Comparison of ENCODE assay signal across 20 cellular contexts in the genomic region with DNA sequence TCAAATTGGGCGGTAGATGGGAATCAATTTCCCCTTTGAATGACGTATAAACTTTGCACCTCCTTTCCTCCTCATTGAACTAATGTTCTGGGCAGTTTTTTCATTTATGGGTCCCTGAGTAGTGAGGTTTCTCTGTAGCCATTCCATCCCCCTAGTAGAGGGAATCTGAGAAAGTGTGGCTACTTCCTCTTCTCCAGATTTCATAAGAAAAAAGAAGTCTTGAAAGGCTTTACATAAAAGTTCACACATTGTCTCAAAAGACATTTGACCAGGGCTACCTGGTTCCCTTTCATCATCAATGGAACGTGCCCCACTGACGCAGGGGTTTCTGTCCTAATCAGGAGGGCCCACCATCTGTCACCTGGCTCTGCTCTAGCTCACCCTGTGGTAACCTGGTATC.
"Had no signal": no experiment of that assay in that cellular context is flagged by ENCODE, and none has a peak within 500 bp of the region (broad histone marks: within the 10 kb centered on the region; RNA-seq: fewer than 3 reads in every experiment).

No MANE protein-coding gene starts in this region.

- H3K27ac Mint-ChIP-seq: effector memory CD8-positive, alpha-beta T cell; nephron progenitor cell; stimulated activated effector memory CD8-positive, alpha-beta T cell treated with anti-CD3 and anti-CD28 coated beads, Interleukin-12 subunit alpha, Interleukin-12 subunit beta, amount 100 ng/mL, for 72 hours; type B pancreatic cell had no signal

- H3K4me3 Mint-ChIP-seq: effector memory CD8-positive, alpha-beta T cell; naive thymus-derived CD4-positive, alpha-beta T cell; nephron progenitor cell; stimulated activated effector memory CD8-positive, alpha-beta T cell treated with anti-CD3 and anti-CD28 coated beads, Interleukin-12 subunit alpha, Interleukin-12 subunit beta, amount 100 ng/mL, for 72 hours; type B pancreatic cell had no signal

- H3K4me3 ChIP-seq: esophagus squamous epithelium, gastroesophageal sphincter, prostate gland, right lobe of liver, suprapubic skin, thyroid gland had no signal

- H3K36me3 Mint-ChIP-seq: naive thymus-derived CD4-positive, alpha-beta T cell; stimulated activated effector memory CD8-positive, alpha-beta T cell treated with anti-CD3 and anti-CD28 coated beads, Interleukin-12 subunit alpha, Interleukin-12 subunit beta, amount 100 ng/mL, for 72 hours; type B pancreatic cell had no signal

- H3K27ac ChIP-seq: esophagus squamous epithelium, gastroesophageal sphincter, parathyroid adenoma, prostate gland, right lobe of liver, suprapubic skin, thyroid gland had no signal

- H3K9ac ChIP-seq: parathyroid adenoma had no signal

- DNase-seq: effector memory CD8-positive, alpha-beta T cell; esophagus squamous epithelium; foreskin fibroblast; glutamatergic neuron; islet precursor cell; mammary epithelial cell; naive thymus-derived CD4-positive, alpha-beta T cell; nephron progenitor cell; right lobe of liver; stimulated activated CD4-positive, alpha-beta T cell treated with anti-CD3 and anti-CD28 coated beads, Interleukin-4, amount 100 ng/mL, for 1 hour; stimulated activated CD8-positive, alpha-beta memory T cell treated with anti-CD3 and anti-CD28 coated beads, Interleukin-4, amount 100 ng/mL, for 48 hours; stimulated activated naive CD8-positive, alpha-beta T cell treated with anti-CD3 and anti-CD28 coated beads, Interleukin-15, Interleukin-2, amounts not matched to agents 100 U/mL and 50 U/mL, for 24 hours; thyroid gland had no signal

- H3K9me3 ChIP-seq: esophagus squamous epithelium, gastroesophageal sphincter, prostate gland, right lobe of liver, suprapubic skin, thyroid gland had no signal

- H3K4me1 Mint-ChIP-seq: stimulated activated effector memory CD8-positive, alpha-beta T cell treated with anti-CD3 and anti-CD28 coated beads, Interleukin-12 subunit alpha, Interleukin-12 subunit beta, amount 100 ng/mL, for 72 hours had no signal

- H3K27me3 Mint-ChIP-seq: type B pancreatic cell had no signal

- H3K36me3 ChIP-seq: esophagus squamous epithelium, gastroesophageal sphincter, prostate gland, right lobe of liver, suprapubic skin, thyroid gland had no signal

- H3K4me1 ChIP-seq: esophagus squamous epithelium, gastroesophageal sphincter, parathyroid adenoma, prostate gland, right lobe of liver, suprapubic skin, thyroid gland had no signal

- H3K9me3 Mint-ChIP-seq: effector memory CD8-positive, alpha-beta T cell; stimulated activated effector memory CD8-positive, alpha-beta T cell treated with anti-CD3 and anti-CD28 coated beads, Interleukin-12 subunit alpha, Interleukin-12 subunit beta, amount 100 ng/mL, for 72 hours had no signal

- ATAC-seq: effector memory CD8-positive, alpha-beta T cell; gastroesophageal sphincter; left lobe of liver; naive thymus-derived CD4-positive, alpha-beta T cell; right lobe of liver; stimulated activated effector memory CD8-positive, alpha-beta T cell treated with anti-CD3 and anti-CD28 coated beads, Interleukin-12 subunit alpha, Interleukin-12 subunit beta, amount 100 ng/mL, for 72 hours; stimulated activated naive CD8-positive, alpha-beta T cell treated with anti-CD3 and anti-CD28 coated beads, Interleukin-15, Interleukin-2, amounts not matched to agents 100 U/mL and 50 U/mL, for 24 hours had no signal

- H3K27me3 ChIP-seq: esophagus squamous epithelium, gastroesophageal sphincter, right lobe of liver, suprapubic skin, thyroid gland had no signal
